In the genomic region with DNA sequence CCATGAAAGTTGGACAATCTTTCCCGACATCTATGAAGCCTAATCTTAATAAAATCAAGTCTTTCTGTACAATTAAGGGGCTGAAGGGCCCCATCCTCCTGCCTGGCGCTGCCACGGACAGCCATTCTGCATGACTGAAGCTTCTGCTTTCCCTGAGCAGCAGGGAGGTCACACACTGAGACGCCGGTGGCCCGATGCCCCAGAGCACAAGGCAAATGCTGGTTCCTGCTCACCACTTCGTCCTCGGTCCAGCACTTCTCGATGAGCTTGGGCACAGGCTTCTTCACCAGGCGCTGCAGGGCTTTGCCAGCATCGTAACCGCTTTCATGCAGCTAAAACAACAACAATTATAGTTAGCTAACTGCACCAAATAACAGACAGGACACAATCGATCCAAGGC, we compare ENCODE assay signal across 16 cellular contexts.
DNase-seq lines count a peak whose midpoint lies in the region; ATAC-seq and TF ChIP-seq lines count a peak whose summit lies in the region.
"Had no signal": no experiment of that assay in that cellular context is flagged by ENCODE, and none has a peak within 500 bp of the region (broad histone marks: within the 10 kb centered on the region; RNA-seq: fewer than 3 reads in every experiment).

No MANE protein-coding gene starts in this region.

- TF ChIP-seq CTCF in H9 (conservative IDR thresholded peaks at IDR 0.05): no peak
- no peak for TF ChIP-seq CTCF in brain (conservative IDR thresholded peaks at IDR 0.05)
- no peak for TF ChIP-seq CTCF in lower lobe of right lung (IDR thresholded peaks at IDR 0.05)

- H3K9ac ChIP-seq in H9 (ENCODE audit: extremely low read depth, insufficient read length, low read length): no peak overlapping the region

- H3K27me3 ChIP-seq in H9 (ENCODE audit: insufficient read depth, low read length): no peaks in the 10 kb centered on the region; the same call in 1 of the 2 replicates
- H3K27me3 ChIP-seq in lower lobe of right lung (ENCODE audit: low read depth): no peaks in the 10 kb centered on the region
- H3K27me3 ChIP-seq: pancreas had no signal

- H2BK12ac ChIP-seq in H9 (ENCODE audit: insufficient read length, low read depth, low read length): no peak overlapping the region

- no peak overlapping the region for H3K27ac ChIP-seq in H9 (ENCODE audit: insufficient read length, low read depth, low read length)
- peak overlapping the region; percentile 60 for H3K27ac ChIP-seq in lower lobe of right lung

- no peak overlapping the region for H3K18ac ChIP-seq in H9 (ENCODE audit: insufficient read length, low read depth, low read length)

- H3K4me3 Mint-ChIP-seq in H9: no peak overlapping the region
- peak overlapping the region in 1 of 5 experiments; percentile 18 for H3K4me3 Mint-ChIP-seq in brain
- H3K4me3 Mint-ChIP-seq in stimulated activated naive B cell treated with anti-CD40 and anti-IgM and Interleukin-4, amounts not matched to agents 10 μg/mL and 1 μg/mL and 100 μg/mL, for 72 hours: no peak overlapping the region
- H3K4me3 Mint-ChIP-seq: activated T-cell treated with anti-CD3 and anti-CD28 coated beads, Interleukin-2, amount 50 U/mL, for 72 hours had no signal

- H3K4me1 Mint-ChIP-seq in H9 (peaks cover 61 to 68% of the 10 kb centered on the region in 2 experiments), brain (peaks cover 70% of the 10 kb centered on the region)
- H3K4me1 Mint-ChIP-seq in stimulated activated naive B cell treated with anti-CD40 and anti-IgM and Interleukin-4, amounts not matched to agents 10 μg/mL and 1 μg/mL and 100 μg/mL, for 72 hours: peaks cover 35 to 55% of the 10 kb centered on the region in 2 donors

- no peaks in the 10 kb centered on the region for H3K36me3 ChIP-seq in lower lobe of right lung
- H3K36me3 ChIP-seq: pancreas had no signal

- no peaks in the 10 kb centered on the region for H3K27me3 Mint-ChIP-seq in H9 (ENCODE audit: low read depth)
- no peaks in the 10 kb centered on the region for H3K27me3 Mint-ChIP-seq in brain
- H3K27me3 Mint-ChIP-seq in stimulated activated naive B cell treated with anti-CD40 and anti-IgM and Interleukin-4, amounts not matched to agents 10 μg/mL and 1 μg/mL and 100 μg/mL, for 72 hours: no peaks in the 10 kb centered on the region

- H4K5ac ChIP-seq in H9 (ENCODE audit: insufficient read length, low read depth, low read length): no peak overlapping the region

- intact Hi-C loops in lower lobe of right lung (cut with DNase I): no loop called here

- H3K9me3 Mint-ChIP-seq in H9 (no peaks in the 10 kb centered on the region), brain (no peaks in the 10 kb centered on the region)
- no peaks in the 10 kb centered on the region for H3K9me3 Mint-ChIP-seq in stimulated activated naive B cell treated with anti-CD40 and anti-IgM and Interleukin-4, amounts not matched to agents 10 μg/mL and 1 μg/mL and 100 μg/mL, for 72 hours
- H3K9me3 Mint-ChIP-seq: activated T-cell treated with anti-CD3 and anti-CD28 coated beads, Interleukin-2, amount 50 U/mL, for 72 hours had no signal

- H2BK120ac ChIP-seq in H9 (ENCODE audit: low read depth, low read length, poor library complexity, severe bottlenecking): no peak overlapping the region

- no peak overlapping the region for H2BK15ac ChIP-seq in H9 (ENCODE audit: low read depth, low read length)

- DNase-seq in H9: no peak
- no peak for DNase-seq in lower lobe of right lung
- DNase-seq in stimulated activated naive B cell treated with anti-CD40 and anti-IgM and Interleukin-4, amounts not matched to agents 10 μg/mL and 1 μg/mL and 100 μg/mL, for 72 hours: no peak
- DNase-seq in SKM-1 treated with dmso at 0.1 percent for 144 hours (lab: John Stamatoyannopoulos, UW; ENCODE audit: unreplicated experiment): no peak
- DNase-seq in EL: no peak
- DNase-seq in KBM-7: no peak
- no peak for DNase-seq in AML-193 (lab: John Stamatoyannopoulos, UW)
- DNase-seq: activated CD4-positive, alpha-beta T cell treated with anti-CD3 and anti-CD28 coated beads, Interleukin-2, amount 50 U/mL, for 1 hour; activated T-cell treated with anti-CD3 and anti-CD28 coated beads, Interleukin-2, amount 50 U/mL, for 72 hours; amniotic stem cell; dermis blood vessel endothelial cell; mucosa of descending colon; NCI-H82; pancreas had no signal

- no peaks in the 10 kb centered on the region for H4K20me1 ChIP-seq in H9 (ENCODE audit: control insufficient read depth, insufficient read depth, insufficient read length)

- no peak overlapping the region for H3T11ph ChIP-seq in H9 (ENCODE audit: low read length)

- H4K91ac ChIP-seq in H9 (ENCODE audit: insufficient read length, low read depth, low read length): no peak overlapping the region

- no peak overlapping the region for H3K4me3 ChIP-seq in lower lobe of right lung
- H3K4me3 ChIP-seq: GM12878, mucosa of descending colon, pancreas had no signal

- no peak overlapping the region for H2AK5ac ChIP-seq in H9 (ENCODE audit: insufficient read length, low read length)

- peaks cover 0 to 8% (median 3%) of the 10 kb centered on the region in 3 experiments; a peak in 3 of 7 replicates for H3K36me3 Mint-ChIP-seq in H9 (ENCODE audit: insufficient read depth in 1 of 3, low read depth in 3 of 3)
- H3K36me3 Mint-ChIP-seq in brain: peaks cover 29% of the 10 kb centered on the region
- H3K36me3 Mint-ChIP-seq in stimulated activated naive B cell treated with anti-CD40 and anti-IgM and Interleukin-4, amounts not matched to agents 10 μg/mL and 1 μg/mL and 100 μg/mL, for 72 hours: peaks cover 13 to 50% of the 10 kb centered on the region in 2 donors

- H3K4me2 ChIP-seq in H9 (ENCODE audit: insufficient read depth, insufficient read length, low read length): no peak overlapping the region

- H3K23ac ChIP-seq in H9 (ENCODE audit: insufficient read length, low read depth, low read length): no peak overlapping the region

- no peaks in the 10 kb centered on the region for H3K79me1 ChIP-seq in H9 (ENCODE audit: insufficient read depth, low read depth, low read length, poor library complexity, severe bottlenecking)

- H3K4me1 ChIP-seq in H9 (ENCODE audit: insufficient read depth, low read length) (peaks cover 16% of the 10 kb centered on the region), lower lobe of right lung (peaks cover 64% of the 10 kb centered on the region)

- H4K8ac ChIP-seq in H9 (replicated peaks; ENCODE audit: insufficient read length, low read depth, low read length): no peak overlapping the region

- peak overlapping the region; percentile 24 to 93 (median 76); a peak in 6 of 7 replicates for H3K27ac Mint-ChIP-seq in H9
- peak overlapping the region; percentile 15 to 98 (median 87) for H3K27ac Mint-ChIP-seq in brain
- peak overlapping the region; percentile 53 for H3K27ac Mint-ChIP-seq in stimulated activated naive B cell treated with anti-CD40 and anti-IgM and Interleukin-4, amounts not matched to agents 10 μg/mL and 1 μg/mL and 100 μg/mL, for 72 hours
- H3K27ac Mint-ChIP-seq: activated T-cell treated with anti-CD3 and anti-CD28 coated beads, Interleukin-2, amount 50 U/mL, for 72 hours had no signal

- no peak overlapping the region for H3K4ac ChIP-seq in H9 (ENCODE audit: low read depth, low read length)

- H3K79me2 ChIP-seq in H9 (ENCODE audit: insufficient read depth, low read length): no peaks in the 10 kb centered on the region

- no peak overlapping the region for H2BK5ac ChIP-seq in H9 (ENCODE audit: insufficient read length, low read length)

- in situ Hi-C loops in KBM-7 (cut with MboI; ENCODE audit: low pct_unique_long_range_greater_than_20kb, low sequenced_read_pairs): no loop called here

- no peaks in the 10 kb centered on the region for H3K9me3 ChIP-seq in H9 (ENCODE audit: control insufficient read depth, low read depth, low read length)
- no peaks in the 10 kb centered on the region for H3K9me3 ChIP-seq in lower lobe of right lung
- H3K9me3 ChIP-seq: mucosa of descending colon, pancreas had no signal

- no peak overlapping the region for H3K56ac ChIP-seq in H9 (ENCODE audit: insufficient read length, low read depth, low read length)

- no peaks in the 10 kb centered on the region for H3K23me2 ChIP-seq in H9 (ENCODE audit: insufficient read length, low read depth, low read length, poor library complexity, severe bottlenecking)

- no peak overlapping the region for H3K14ac ChIP-seq in H9 (ENCODE audit: insufficient read depth, low read length)

- no peak for ATAC-seq in lower lobe of right lung
- ATAC-seq in stimulated activated naive B cell treated with anti-CD40 and anti-IgM and Interleukin-4, amounts not matched to agents 10 μg/mL and 1 μg/mL and 100 μg/mL, for 72 hours (replicated peaks): peak; percentile 63 to 65
- ATAC-seq: activated T-cell treated with anti-CD3 and anti-CD28 coated beads, Interleukin-2, amount 50 U/mL, for 72 hours; GM12878; mucosa of descending colon; pancreas had no signal

- no peak overlapping the region for H2BK20ac ChIP-seq in H9 (ENCODE audit: low read depth, low read length, poor library complexity, severe bottlenecking)

- WGBS in H9 (ENCODE audit: extremely low coverage, insufficient read length, low lambda C conversion rate): no CpG with 5 or more reads among the region's 13 CpGs

- H2AFZ ChIP-seq in H9 (ENCODE audit: low read length): no peak overlapping the region

Comparison
In these comparisons a context has a peak if more than half of its experiments do, and no peak if none do; other contexts are left out.
1. ATAC-seq: peak in stimulated activated naive B cell treated with anti-CD40 and anti-IgM and Interleukin-4, amounts not matched to agents 10 μg/mL and 1 μg/mL and 100 μg/mL, for 72 hours (2 of 2); none in lower lobe of right lung (0 of 2).
2. Peak in every context shown above with its lines, with median percentiles within 50 percentile points of each other: H3K27ac Mint-ChIP-seq.